Comparison of ENCODE assay signal across 8 cellular contexts in genomic region chrX:24371391-24371972, GRCh38. TPM values are rescaled to one million over a fixed set of nuclear protein-coding genes. Genes with fewer than 3 reads are reported as not detected.
DNase-seq lines count a peak whose midpoint lies in the region; FAIRE-seq lines count a peak whose summit lies in the region.

No MANE protein-coding gene starts in this region.

- no peaks in the 10 kb centered on the region for H3K27me3 Mint-ChIP-seq in activated T-helper 1 cell treated with anti-CD3 and anti-CD28 coated beads, Interleukin-12 subunit alpha, Interleukin-12 subunit beta, Interleukin-2, Interleukin-4 antibody, amounts not matched to agents 30 ng/mL and 10 ng/mL and 1 ng/mL, durations not matched to agents 14 hours and 24 hours and 36 hours (ENCODE audit: insufficient read depth)

- no peak overlapping the region for H3K18ac ChIP-seq in trophoblast cell (ENCODE audit: low read length)

- no peaks in the 10 kb centered on the region for H3K9me3 Mint-ChIP-seq in activated T-helper 1 cell treated with anti-CD3 and anti-CD28 coated beads, Interleukin-12 subunit alpha, Interleukin-12 subunit beta, Interleukin-2, Interleukin-4 antibody, amounts not matched to agents 30 ng/mL and 10 ng/mL and 1 ng/mL, durations not matched to agents 14 hours and 24 hours and 36 hours

- H4K91ac ChIP-seq in trophoblast cell (ENCODE audit: low read depth, low read length) = no peak overlapping the region

- H3K4me1 Mint-ChIP-seq in activated T-helper 1 cell treated with anti-CD3 and anti-CD28 coated beads, Interleukin-12 subunit alpha, Interleukin-12 subunit beta, Interleukin-2, Interleukin-4 antibody, amounts not matched to agents 30 ng/mL and 10 ng/mL and 1 ng/mL, durations not matched to agents 14 hours and 24 hours and 36 hours (ENCODE audit: low read depth) = peaks cover 40% of the 10 kb centered on the region

- H2BK12ac ChIP-seq in trophoblast cell (ENCODE audit: low read length) = no peak overlapping the region

- H3K4me1 ChIP-seq in trophoblast cell (ENCODE audit: control insufficient read depth in 1 of 2, insufficient read depth in 2 of 2, low read length in 2 of 2) = no peaks in the 10 kb centered on the region

- H3K23ac ChIP-seq in trophoblast cell (ENCODE audit: low read length) = no peak overlapping the region

- H3K27ac ChIP-seq in trophoblast cell (ENCODE audit: low read depth, low read length) = no peak overlapping the region

- no peak for FAIRE-seq in urothelium cell line (lab: Jason Lieb, UNC)

- no peak overlapping the region for H2BK120ac ChIP-seq in trophoblast cell (ENCODE audit: insufficient read depth, low read length, poor library complexity)

- peak overlapping the region; percentile 73 for H3K4me3 Mint-ChIP-seq in activated T-helper 1 cell treated with anti-CD3 and anti-CD28 coated beads, Interleukin-12 subunit alpha, Interleukin-12 subunit beta, Interleukin-2, Interleukin-4 antibody, amounts not matched to agents 30 ng/mL and 10 ng/mL and 1 ng/mL, durations not matched to agents 14 hours and 24 hours and 36 hours

- no peak overlapping the region for H2AFZ ChIP-seq in trophoblast cell (ENCODE audit: insufficient read depth, low read length, poor library complexity)

- intact Hi-C loops in activated T-helper 1 cell treated with anti-CD3 and anti-CD28 coated beads, Interleukin-12 subunit alpha, Interleukin-12 subunit beta, Interleukin-2, Interleukin-4 antibody, amounts not matched to agents 30 ng/mL and 10 ng/mL and 1 ng/mL, durations not matched to agents 14 hours and 24 hours and 36 hours (cut with micrococcal nuclease) = loop anchor here (1.0 to 5.0 kb wide), 5 partner anchors 23 to 128 kb away; no protein-coding TSS in a partner anchor

- H3K4me2 ChIP-seq in trophoblast cell (ENCODE audit: low read length) = peak overlapping the region; percentile 52

- no peaks in the 10 kb centered on the region for H3K9me3 ChIP-seq in trophoblast cell (ENCODE audit: insufficient read depth, low read depth, low read length)

- H3K27ac Mint-ChIP-seq in activated T-helper 1 cell treated with anti-CD3 and anti-CD28 coated beads, Interleukin-12 subunit alpha, Interleukin-12 subunit beta, Interleukin-2, Interleukin-4 antibody, amounts not matched to agents 30 ng/mL and 10 ng/mL and 1 ng/mL, durations not matched to agents 14 hours and 24 hours and 36 hours = peak overlapping the region; percentile 86

- no peak overlapping the region for H3K9ac ChIP-seq in trophoblast cell (ENCODE audit: low read length)

- H3K79me1 ChIP-seq in trophoblast cell (ENCODE audit: low read length) = no peaks in the 10 kb centered on the region

- H3K27me3 ChIP-seq in trophoblast cell (ENCODE audit: insufficient read depth, low read length) = no peaks in the 10 kb centered on the region

- H4K8ac ChIP-seq in trophoblast cell (ENCODE audit: low read depth, low read length) = no peak overlapping the region

- H3K4ac ChIP-seq in trophoblast cell (ENCODE audit: low read depth, low read length) = no peak overlapping the region

- no peak overlapping the region for H2BK5ac ChIP-seq in trophoblast cell (ENCODE audit: low read depth, low read length, poor library complexity)

- H3K4me3 ChIP-seq in trophoblast cell (ENCODE audit: low read depth, low read length) = no peak overlapping the region

- no peaks in the 10 kb centered on the region for H3K36me3 ChIP-seq in trophoblast cell (ENCODE audit: control insufficient read depth in 1 of 2, insufficient read depth in 2 of 2, low read length in 2 of 2)

- DNase-seq in activated gamma-delta T cell treated with Interleukin-2 at 50 U/mL for 16 hours (peak; percentile 58), activated gamma-delta T cell (lab: John Stamatoyannopoulos, UW) (no peak), HT-29 (ENCODE audit: low spot score) (peak; percentile 38), OCI-M1 (lab: John Stamatoyannopoulos, UW) (peak; percentile 59), foreskin melanocyte (peak; percentile 41), trophoblast cell (peak; percentile 17 to 65), urothelium cell line (ENCODE audit: low spot score) (peak; percentile 29)
- peak; percentile 34 for DNase-seq in activated T-helper 1 cell treated with anti-CD3 and anti-CD28 coated beads, Interleukin-12 subunit alpha, Interleukin-12 subunit beta, Interleukin-2, Interleukin-4 antibody, amounts not matched to agents 30 ng/mL and 10 ng/mL and 1 ng/mL, durations not matched to agents 14 hours and 24 hours and 36 hours (ENCODE audit: low spot score)

- no peaks in the 10 kb centered on the region for H3K36me3 Mint-ChIP-seq in activated T-helper 1 cell treated with anti-CD3 and anti-CD28 coated beads, Interleukin-12 subunit alpha, Interleukin-12 subunit beta, Interleukin-2, Interleukin-4 antibody, amounts not matched to agents 30 ng/mL and 10 ng/mL and 1 ng/mL, durations not matched to agents 14 hours and 24 hours and 36 hours (ENCODE audit: low read depth)

- no peak overlapping the region for H4K12ac ChIP-seq in trophoblast cell (ENCODE audit: low read depth, low read length)

- WGBS in trophoblast cell (ENCODE audit: extremely low coverage, insufficient coverage, insufficient read length) = no CpG with 5 or more reads among the region's 14 CpGs

- H3K14ac ChIP-seq in trophoblast cell (ENCODE audit: low read length) = no peak overlapping the region

- H2AK5ac ChIP-seq in trophoblast cell (ENCODE audit: low read length) = no peak overlapping the region

- no peaks in the 10 kb centered on the region for H3K79me2 ChIP-seq in trophoblast cell (ENCODE audit: control insufficient read depth, insufficient read depth, low read length, poor library complexity)

RNA-seq across cellular contexts. Expression of gene SUPT20HL1, which starts 11.0 kb away (rescaled TPM):
- not detected in 2 replicates for total RNA-seq in HT-29 (2014; rRNA removed; shearing (Covaris generic))
- 0.07 TPM in 1 of 2 replicates, not detected in the other for total RNA-seq in activated T-helper 1 cell treated with anti-CD3 and anti-CD28 coated beads, Interleukin-12 subunit alpha, Interleukin-12 subunit beta, Interleukin-2, Interleukin-4 antibody, amounts not matched to agents 30 ng/mL and 10 ng/mL and 1 ng/mL, durations not matched to agents 14 hours and 24 hours and 36 hours
- polyA plus RNA-seq in trophoblast cell (2013) = not detected in 2 replicates

RNA-seq across cellular contexts. Expression of gene SUPT20HL2, which starts 57.6 kb away (rescaled TPM):
- total RNA-seq in HT-29 (2014; rRNA removed; shearing (Covaris generic)) = not detected in 2 replicates
- total RNA-seq in activated T-helper 1 cell treated with anti-CD3 and anti-CD28 coated beads, Interleukin-12 subunit alpha, Interleukin-12 subunit beta, Interleukin-2, Interleukin-4 antibody, amounts not matched to agents 30 ng/mL and 10 ng/mL and 1 ng/mL, durations not matched to agents 14 hours and 24 hours and 36 hours = not detected in 2 replicates
- not detected in 2 replicates for polyA plus RNA-seq in trophoblast cell (2013)
